In the genomic region with DNA sequence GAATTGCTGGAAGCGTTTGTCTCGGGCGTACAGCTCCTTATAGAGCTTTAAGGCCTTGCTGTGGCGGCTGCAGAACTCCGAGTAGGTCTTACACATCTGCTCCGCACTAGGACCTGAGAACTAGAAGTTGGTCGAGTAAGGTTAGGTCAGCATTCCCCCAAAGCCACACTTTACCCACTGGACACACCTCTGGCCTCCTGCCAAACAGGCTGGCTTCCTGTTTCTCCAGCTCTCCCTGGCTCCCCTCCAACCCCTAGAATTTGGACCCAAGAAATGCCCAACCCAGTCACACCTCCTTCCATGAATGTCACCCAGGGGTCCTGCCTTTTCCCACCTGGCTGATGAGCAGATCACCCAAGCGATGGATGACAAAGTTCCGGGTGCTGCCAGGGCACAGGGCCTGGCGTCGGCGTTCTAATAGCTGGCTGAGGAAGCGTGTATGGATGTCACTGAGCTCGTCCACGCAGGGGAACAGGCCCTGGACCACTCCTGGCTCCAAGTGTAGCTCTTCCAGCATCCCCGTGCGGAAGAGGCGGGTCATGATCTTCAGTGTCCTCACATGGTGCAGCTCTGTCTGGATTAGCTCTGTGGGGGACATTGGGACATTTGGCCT, we compare ENCODE assay signal across 11 cellular contexts. TPM values are rescaled to one million over a fixed set of nuclear protein-coding genes. Genes with fewer than 3 reads are reported as not detected.
DNase-seq lines count a peak whose midpoint lies in the region; ATAC-seq, FAIRE-seq and TF ChIP-seq lines count a peak whose summit lies in the region.
"Had no signal": no experiment of that assay in that cellular context is flagged by ENCODE, and none has a peak within 500 bp of the region (broad histone marks: within the 10 kb centered on the region; RNA-seq: fewer than 3 reads in every experiment).

No MANE protein-coding gene starts in this region.

- TF ChIP-seq EP300 in upper lobe of left lung (IDR thresholded peaks at IDR 0.05) (no peak), HepG2 (IDR thresholded peaks at IDR 0.05; ENCODE audit: low read depth in 2 of 2, low read length in 2 of 2) (no peak), HepG2 (CRISPR knock-in tag; IDR thresholded peaks at IDR 0.05; ENCODE audit: borderline replicate concordance) (no peak)

- CTCF ChIA-PET in activated CD8-positive, alpha-beta memory T cell treated with anti-CD3 and anti-CD28 coated beads, Interleukin-2, amount 10 ng/mL, durations not matched to agents 7 days and 5 days (lab: Charles Lee), result interaction anchor here (0.5 to 4.3 kb wide), 7 partner anchors 10 to 53 kb away, joined by 3 to 14 read pairs (median 6); a partner anchor contains a TSS
- CTCF ChIA-PET in HepG2 (lab: Yijun Ruan, JAX; ENCODE audit: low intra/inter-chr PET ratio, low total read pairs), result no interaction called here

- no TSS peak for BruUV-seq in HepG2 (replicated peaks; lab: Mats Ljungman, UMichigan)

- no peak for DNase-seq in activated CD8-positive, alpha-beta memory T cell treated with anti-CD3 and anti-CD28 coated beads, Interleukin-2, amount 10 ng/mL, durations not matched to agents 7 days and 5 days
- no peak for DNase-seq in activated CD8-positive, alpha-beta memory T cell treated with anti-CD3 and anti-CD28 coated beads, Interleukin-2, amount 50 U/mL, for 4 hours
- DNase-seq in cerebellar cortex (ENCODE audit: low spot score) (peak; percentile 28), left lobe of liver (ENCODE audit: low spot score) (no peak), upper lobe of left lung (peak in 1 of 2 donors; percentile 66), HepG2 (ENCODE audit: low spot score) (no peak)
- DNase-seq: effector CD4-positive, alpha-beta T cell had no signal

- H3K27ac ChIP-seq in upper lobe of left lung (peak overlapping the region; percentile 57 to 76 (median 72)), HepG2 (ENCODE audit: extremely low read length, insufficient read depth, low read length) (no peak overlapping the region)

- peak overlapping the region; percentile 47 for H3K27ac Mint-ChIP-seq in activated CD8-positive, alpha-beta memory T cell treated with anti-CD3 and anti-CD28 coated beads, Interleukin-2, amount 10 ng/mL, durations not matched to agents 7 days and 5 days

- H2AFZ ChIP-seq in HepG2 (ENCODE audit: low read length), result no peak overlapping the region

- no peak overlapping the region for H3K4me3 Mint-ChIP-seq in activated CD8-positive, alpha-beta memory T cell treated with anti-CD3 and anti-CD28 coated beads, Interleukin-2, amount 10 ng/mL, durations not matched to agents 7 days and 5 days

- no peak overlapping the region for H3K9ac ChIP-seq in HepG2 (ENCODE audit: insufficient read depth, low read depth, low read length)

- no peak for TF ChIP-seq RAD21 in HepG2 (CRISPR knock-in tag; IDR thresholded peaks at IDR 0.05)

- POLR2A ChIA-PET in HepG2 (lab: Yijun Ruan, JAX), result interaction anchor here (2.9 kb wide), 1 partner anchor 18 kb away, joined by 17 read pairs; no protein-coding TSS in a partner anchor

- in situ Hi-C loops in HepG2 (cut with HindIII; ENCODE audit: extremely low pct_ligation_motif_present, low pct_unique_long_range_greater_than_20kb), result no loop called here

- peaks cover 55% of the 10 kb centered on the region for H3K36me3 Mint-ChIP-seq in activated CD8-positive, alpha-beta memory T cell treated with anti-CD3 and anti-CD28 coated beads, Interleukin-2, amount 10 ng/mL, durations not matched to agents 7 days and 5 days

- H3K36me3 ChIP-seq in upper lobe of left lung (peaks cover 56 to 95% (median 92%) of the 10 kb centered on the region in 4 donors), HepG2 (replicated peaks in 1 of 2; ENCODE audit: control insufficient read depth in 1 of 2, insufficient read depth in 2 of 2, low read length in 2 of 2) (peaks cover 38 to 71% of the 10 kb centered on the region in 2 experiments)

- no peaks in the 10 kb centered on the region for H3K27me3 Mint-ChIP-seq in activated CD8-positive, alpha-beta memory T cell treated with anti-CD3 and anti-CD28 coated beads, Interleukin-2, amount 10 ng/mL, durations not matched to agents 7 days and 5 days

- H3K4me1 Mint-ChIP-seq in activated CD8-positive, alpha-beta memory T cell treated with anti-CD3 and anti-CD28 coated beads, Interleukin-2, amount 10 ng/mL, durations not matched to agents 7 days and 5 days, result peaks cover 32% of the 10 kb centered on the region

- H3K4me1 ChIP-seq in upper lobe of left lung (peaks cover 39 to 48% (median 45%) of the 10 kb centered on the region in 4 donors), HepG2 (ENCODE audit: insufficient read depth, low read length) (peaks cover 19% of the 10 kb centered on the region)

- no peak overlapping the region for H3K4me2 ChIP-seq in HepG2 (ENCODE audit: low read depth, low read length)

- FAIRE-seq in HepG2 (lab: Jason Lieb, UNC), result no peak
- FAIRE-seq: A204.1 had no signal

- WGBS in upper lobe of left lung, 2 donors, result 65 to 69% methylated on average over 18 of the region's 18 CpGs
- 100% methylated on average over 8 of the region's 18 CpGs for WGBS in HepG2 (ENCODE audit: low lambda C conversion rate)

- H4K20me1 ChIP-seq in HepG2 (ENCODE audit: insufficient read depth, low read length), result no peaks in the 10 kb centered on the region; the same call in 1 of the 2 replicates

- no peak overlapping the region for H3K4me3 ChIP-seq in upper lobe of left lung
- no peak overlapping the region for H3K4me3 ChIP-seq in HepG2 (replicated peaks in 1 of 3; ENCODE audit: insufficient read depth in 1 of 3, low read depth in 2 of 3, low read length in 3 of 3)

- TF ChIP-seq CTCF in upper lobe of left lung (IDR thresholded peaks at IDR 0.05) (no peak), HepG2 (CRISPR knock-in tag; IDR thresholded peaks at IDR 0.05) (no peak)

- intact Hi-C loops in HepG2 (cut with micrococcal nuclease; ENCODE audit: unreplicated experiment), result no loop called here

- no peak for TF ChIP-seq POLR2A in upper lobe of left lung (IDR thresholded peaks at IDR 0.05)
- no peak for TF ChIP-seq POLR2A in HepG2 (IDR thresholded peaks at IDR 0.05; ENCODE audit: insufficient read depth in 1 of 2, low read depth in 2 of 2, low read length in 2 of 2)

- H3K79me2 ChIP-seq in HepG2 (ENCODE audit: insufficient read depth, low read length), result no peaks in the 10 kb centered on the region

- H3K9me3 Mint-ChIP-seq in activated CD8-positive, alpha-beta memory T cell treated with anti-CD3 and anti-CD28 coated beads, Interleukin-2, amount 10 ng/mL, durations not matched to agents 7 days and 5 days (ENCODE audit: low read depth), result no peaks in the 10 kb centered on the region

- H3K27me3 ChIP-seq in upper lobe of left lung, result no peaks in the 10 kb centered on the region
- H3K27me3 ChIP-seq in HepG2 (ENCODE audit: control insufficient read depth in 1 of 2, insufficient read depth in 2 of 2, low read length in 2 of 2), result no peaks in the 10 kb centered on the region

- H3K9me3 ChIP-seq in upper lobe of left lung, result no peaks in the 10 kb centered on the region
- H3K9me3 ChIP-seq in HepG2 (ENCODE audit: low read length), result no peaks in the 10 kb centered on the region

- ATAC-seq in activated CD8-positive, alpha-beta memory T cell treated with anti-CD3 and anti-CD28 coated beads, Interleukin-2, amount 10 ng/mL, durations not matched to agents 7 days and 5 days, result no peak
- ATAC-seq in left lobe of liver (peak; percentile 20), upper lobe of left lung (ENCODE audit: low FRiP score in 2 of 2) (peak; percentile 19 to 25), GM21723 (IDR thresholded peaks at IDR 0.05; ENCODE audit: unreplicated experiment) (no peak), HepG2 (no peak), HG03039 (IDR thresholded peaks at IDR 0.05; ENCODE audit: unreplicated experiment) (no peak)

RNA-seq across cellular contexts. Expression of a gene that starts 15.6 kb away (rescaled TPM):
- total RNA-seq in activated CD8-positive, alpha-beta memory T cell treated with anti-CD3 and anti-CD28 coated beads, Interleukin-2, amount 10 ng/mL, durations not matched to agents 7 days and 5 days, result 100 to 1,000 TPM; 159 to 161 TPM
- 6.5 TPM for total RNA-seq in left lobe of liver
- total RNA-seq in upper lobe of left lung, result 100 to 1,000 TPM; 198 to 969 (median 229) TPM
- 15.0 and 16.1 TPM in 2 replicates for total RNA-seq in HepG2 (2016; rRNA removed; fragmentation: Illumina TruSeq; extraction: Trizol)
- total RNA-seq in HepG2 (2016; cell fraction: cytosol; rRNA removed; fragmentation: Illumina TruSeq; extraction: Trizol; ENCODE audit: low read depth), result 7.7 and 8.4 TPM in 2 replicates
- total RNA-seq in HepG2 (2016; cell fraction: insoluble cytoplasmic fraction; rRNA removed; fragmentation: Illumina TruSeq; extraction: Trizol), result 12.9 and 18.6 TPM in 2 replicates
- total RNA-seq in HepG2 (2016; cell fraction: membrane; rRNA removed; fragmentation: Illumina TruSeq; extraction: Trizol), result 10.3 and 11.1 TPM in 2 replicates
- total RNA-seq in HepG2 (2016; cell fraction: nucleus; rRNA removed; fragmentation: Illumina TruSeq; extraction: Trizol), result 13.2 and 15.5 TPM in 2 replicates
- polyA plus RNA-seq in HepG2 (2011; rRNA removed), result 32.1 and 33.1 TPM in 2 replicates
- polyA plus RNA-seq in HepG2 (2011; cell fraction: cytosol; rRNA removed), result 15.2 and 17.5 TPM in 2 replicates
- polyA plus RNA-seq in HepG2 (2011; cell fraction: nucleus; rRNA removed), result 104 and 108 TPM in 2 replicates
- polyA plus RNA-seq in HepG2 (2012), result 28.0 and 37.8 TPM in 2 replicates
- 1.9 and 2.0 TPM in 2 replicates for polyA plus RNA-seq in HepG2 (2016; cell fraction: cytosol; fragmentation: Illumina TruSeq; extraction: Trizol; ENCODE audit: low read depth)
- polyA plus RNA-seq in HepG2 (2016; cell fraction: insoluble cytoplasmic fraction; fragmentation: Illumina TruSeq; extraction: Trizol; ENCODE audit: low read depth), result 13.1 and 13.4 TPM in 2 replicates
- polyA plus RNA-seq in HepG2 (2016; cell fraction: membrane; fragmentation: Illumina TruSeq; extraction: Trizol; ENCODE audit: low read depth), result 3.6 and 3.8 TPM in 2 replicates
- polyA plus RNA-seq in HepG2 (2016; cell fraction: nucleus; fragmentation: Illumina TruSeq; extraction: Trizol; ENCODE audit: insufficient read depth, low read depth), result 34.1 and 35.2 TPM in 2 replicates
- 54.1 and 96.8 TPM in 2 replicates for polyA minus RNA-seq in HepG2 (2011; rRNA and poly(A)+ RNA removed; ENCODE audit: low replicate concordance)
- polyA minus RNA-seq in HepG2 (2011; cell fraction: cytosol; rRNA and poly(A)+ RNA removed), result 17.6 and 19.9 TPM in 2 replicates
- 50.0 and 65.8 TPM in 2 replicates for polyA minus RNA-seq in HepG2 (2011; cell fraction: nucleus; rRNA and poly(A)+ RNA removed)

RNA-seq across cellular contexts. Expression of a gene that starts 21.3 kb away (rescaled TPM):
- total RNA-seq in activated CD8-positive, alpha-beta memory T cell treated with anti-CD3 and anti-CD28 coated beads, Interleukin-2, amount 10 ng/mL, durations not matched to agents 7 days and 5 days, result not detected
- total RNA-seq in left lobe of liver (not detected), upper lobe of left lung (not detected), HepG2 (2016; rRNA removed; fragmentation: Illumina TruSeq; extraction: Trizol) (0.38 TPM in 1 of 2 replicates, not detected in the other)
- total RNA-seq in HepG2 (2016; cell fraction: cytosol; rRNA removed; fragmentation: Illumina TruSeq; extraction: Trizol; ENCODE audit: low read depth), result not detected in 2 replicates
- 0.25 and 0.28 TPM in 2 replicates for total RNA-seq in HepG2 (2016; cell fraction: insoluble cytoplasmic fraction; rRNA removed; fragmentation: Illumina TruSeq; extraction: Trizol)
- not detected in 2 replicates for total RNA-seq in HepG2 (2016; cell fraction: membrane; rRNA removed; fragmentation: Illumina TruSeq; extraction: Trizol)
- total RNA-seq in HepG2 (2016; cell fraction: nucleus; rRNA removed; fragmentation: Illumina TruSeq; extraction: Trizol), result 0.31 TPM in 1 of 2 replicates, not detected in the other
- polyA plus RNA-seq in HepG2 (2011; rRNA removed), result 1.4 and 1.9 TPM in 2 replicates
- 1.3 and 2.1 TPM in 2 replicates for polyA plus RNA-seq in HepG2 (2011; cell fraction: cytosol; rRNA removed)
- polyA plus RNA-seq in HepG2 (2011; cell fraction: nucleus; rRNA removed), result 0.42 and 0.48 TPM in 2 replicates
- 0.48 and 0.72 TPM in 2 replicates for polyA plus RNA-seq in HepG2 (2012)
- polyA plus RNA-seq in HepG2 (2016; cell fraction: cytosol; fragmentation: Illumina TruSeq; extraction: Trizol; ENCODE audit: low read depth), result 0.08 TPM in 1 of 2 replicates, not detected in the other
- polyA plus RNA-seq in HepG2 (2016; cell fraction: insoluble cytoplasmic fraction; fragmentation: Illumina TruSeq; extraction: Trizol; ENCODE audit: low read depth), result not detected in 2 replicates
- polyA plus RNA-seq in HepG2 (2016; cell fraction: membrane; fragmentation: Illumina TruSeq; extraction: Trizol; ENCODE audit: low read depth), result not detected in 2 replicates
- polyA plus RNA-seq in HepG2 (2016; cell fraction: nucleus; fragmentation: Illumina TruSeq; extraction: Trizol; ENCODE audit: insufficient read depth, low read depth), result 0.64 and 0.79 TPM in 2 replicates
- 1.4 and 2.7 TPM in 2 replicates for polyA minus RNA-seq in HepG2 (2011; rRNA and poly(A)+ RNA removed; ENCODE audit: low replicate concordance)
- 0.49 TPM in 1 of 2 replicates, not detected in the other for polyA minus RNA-seq in HepG2 (2011; cell fraction: cytosol; rRNA and poly(A)+ RNA removed)
- polyA minus RNA-seq in HepG2 (2011; cell fraction: nucleus; rRNA and poly(A)+ RNA removed), result 0.39 and 1.1 TPM in 2 replicates
- total RNA-seq: activated CD8-positive, alpha-beta memory T cell treated with anti-CD3 and anti-CD28 coated beads for 36 hours had no signal

RNA-seq across cellular contexts. Expression of a gene that starts 28.5 kb away (rescaled TPM):
- 10 to 100 TPM; 80.2 to 99.4 TPM for total RNA-seq in activated CD8-positive, alpha-beta memory T cell treated with anti-CD3 and anti-CD28 coated beads, Interleukin-2, amount 10 ng/mL, durations not matched to agents 7 days and 5 days
- 18.5 TPM for total RNA-seq in left lobe of liver
- total RNA-seq in upper lobe of left lung, result 100 to 1,000 TPM in 1 of 6 donors, 10 to 100 TPM in 5; 30.4 to 105 (median 37.6) TPM
- 15.9 and 33.5 TPM in 2 replicates for total RNA-seq in HepG2 (2016; rRNA removed; fragmentation: Illumina TruSeq; extraction: Trizol)
- total RNA-seq in HepG2 (2016; cell fraction: cytosol; rRNA removed; fragmentation: Illumina TruSeq; extraction: Trizol; ENCODE audit: low read depth), result 17.8 and 22.2 TPM in 2 replicates
- total RNA-seq in HepG2 (2016; cell fraction: insoluble cytoplasmic fraction; rRNA removed; fragmentation: Illumina TruSeq; extraction: Trizol), result 17.1 and 30.7 TPM in 2 replicates
- 16.0 and 18.2 TPM in 2 replicates for total RNA-seq in HepG2 (2016; cell fraction: membrane; rRNA removed; fragmentation: Illumina TruSeq; extraction: Trizol)
- 51.8 and 57.5 TPM in 2 replicates for total RNA-seq in HepG2 (2016; cell fraction: nucleus; rRNA removed; fragmentation: Illumina TruSeq; extraction: Trizol)
- polyA plus RNA-seq in HepG2 (2011; rRNA removed), result 74.5 and 92.0 TPM in 2 replicates
- polyA plus RNA-seq in HepG2 (2011; cell fraction: cytosol; rRNA removed), result 35.4 and 38.7 TPM in 2 replicates
- 126 and 134 TPM in 2 replicates for polyA plus RNA-seq in HepG2 (2011; cell fraction: nucleus; rRNA removed)
- 37.2 and 38.4 TPM in 2 replicates for polyA plus RNA-seq in HepG2 (2012)
- 2.1 and 2.5 TPM in 2 replicates for polyA plus RNA-seq in HepG2 (2016; cell fraction: cytosol; fragmentation: Illumina TruSeq; extraction: Trizol; ENCODE audit: low read depth)
- 14.7 and 16.3 TPM in 2 replicates for polyA plus RNA-seq in HepG2 (2016; cell fraction: insoluble cytoplasmic fraction; fragmentation: Illumina TruSeq; extraction: Trizol; ENCODE audit: low read depth)
- polyA plus RNA-seq in HepG2 (2016; cell fraction: membrane; fragmentation: Illumina TruSeq; extraction: Trizol; ENCODE audit: low read depth), result 4.2 and 4.7 TPM in 2 replicates
- 113 and 121 TPM in 2 replicates for polyA plus RNA-seq in HepG2 (2016; cell fraction: nucleus; fragmentation: Illumina TruSeq; extraction: Trizol; ENCODE audit: insufficient read depth, low read depth)
- 83.9 and 155 TPM in 2 replicates for polyA minus RNA-seq in HepG2 (2011; rRNA and poly(A)+ RNA removed; ENCODE audit: low replicate concordance)
- 19.6 and 24.9 TPM in 2 replicates for polyA minus RNA-seq in HepG2 (2011; cell fraction: cytosol; rRNA and poly(A)+ RNA removed)
- 113 and 148 TPM in 2 replicates for polyA minus RNA-seq in HepG2 (2011; cell fraction: nucleus; rRNA and poly(A)+ RNA removed)

RNA-seq across cellular contexts. Expression of a gene that starts 51.6 kb away (rescaled TPM):
- total RNA-seq in activated CD8-positive, alpha-beta memory T cell treated with anti-CD3 and anti-CD28 coated beads, Interleukin-2, amount 10 ng/mL, durations not matched to agents 7 days and 5 days, result 10 to 100 TPM; 24.0 to 24.7 TPM
- total RNA-seq in left lobe of liver (7.2 TPM), upper lobe of left lung (10 to 100 TPM; 26.3 to 67.1 (median 45.1) TPM), HepG2 (2016; rRNA removed; fragmentation: Illumina TruSeq; extraction: Trizol) (12.2 and 15.9 TPM in 2 replicates)
- total RNA-seq in HepG2 (2016; cell fraction: cytosol; rRNA removed; fragmentation: Illumina TruSeq; extraction: Trizol; ENCODE audit: low read depth), result 1.8 and 2.7 TPM in 2 replicates
- 12.0 and 18.3 TPM in 2 replicates for total RNA-seq in HepG2 (2016; cell fraction: insoluble cytoplasmic fraction; rRNA removed; fragmentation: Illumina TruSeq; extraction: Trizol)
- total RNA-seq in HepG2 (2016; cell fraction: membrane; rRNA removed; fragmentation: Illumina TruSeq; extraction: Trizol), result 3.7 and 5.0 TPM in 2 replicates
- 5.1 and 6.9 TPM in 2 replicates for total RNA-seq in HepG2 (2016; cell fraction: nucleus; rRNA removed; fragmentation: Illumina TruSeq; extraction: Trizol)
- polyA plus RNA-seq in HepG2 (2011; rRNA removed), result 29.3 and 32.2 TPM in 2 replicates
- polyA plus RNA-seq in HepG2 (2011; cell fraction: cytosol; rRNA removed), result 27.0 and 36.8 TPM in 2 replicates
- polyA plus RNA-seq in HepG2 (2011; cell fraction: nucleus; rRNA removed), result 10.2 and 15.6 TPM in 2 replicates
- 14.8 and 19.9 TPM in 2 replicates for polyA plus RNA-seq in HepG2 (2012)
- polyA plus RNA-seq in HepG2 (2016; cell fraction: cytosol; fragmentation: Illumina TruSeq; extraction: Trizol; ENCODE audit: low read depth), result 1.3 and 1.4 TPM in 2 replicates
- polyA plus RNA-seq in HepG2 (2016; cell fraction: insoluble cytoplasmic fraction; fragmentation: Illumina TruSeq; extraction: Trizol; ENCODE audit: low read depth), result 12.1 and 13.9 TPM in 2 replicates
- 1.8 and 2.0 TPM in 2 replicates for polyA plus RNA-seq in HepG2 (2016; cell fraction: membrane; fragmentation: Illumina TruSeq; extraction: Trizol; ENCODE audit: low read depth)
- polyA plus RNA-seq in HepG2 (2016; cell fraction: nucleus; fragmentation: Illumina TruSeq; extraction: Trizol; ENCODE audit: insufficient read depth, low read depth), result 13.6 and 15.1 TPM in 2 replicates
- 23.7 and 26.0 TPM in 2 replicates for polyA minus RNA-seq in HepG2 (2011; rRNA and poly(A)+ RNA removed; ENCODE audit: low replicate concordance)
- 16.1 and 17.4 TPM in 2 replicates for polyA minus RNA-seq in HepG2 (2011; cell fraction: cytosol; rRNA and poly(A)+ RNA removed)
- 11.6 and 20.5 TPM in 2 replicates for polyA minus RNA-seq in HepG2 (2011; cell fraction: nucleus; rRNA and poly(A)+ RNA removed)

RNA-seq across cellular contexts. Expression of a gene that starts 58.0 kb away (rescaled TPM):
- 100 to 1,000 TPM; 185 to 200 TPM for total RNA-seq in activated CD8-positive, alpha-beta memory T cell treated with anti-CD3 and anti-CD28 coated beads, Interleukin-2, amount 10 ng/mL, durations not matched to agents 7 days and 5 days
- 95.6 TPM for total RNA-seq in left lobe of liver
- 100 to 1,000 TPM in 5 of 6 donors, 10 to 100 TPM in 1; 66.0 to 395 (median 228) TPM for total RNA-seq in upper lobe of left lung
- total RNA-seq in HepG2 (2016; rRNA removed; fragmentation: Illumina TruSeq; extraction: Trizol), result 150 and 284 TPM in 2 replicates
- 92.7 and 103 TPM in 2 replicates for total RNA-seq in HepG2 (2016; cell fraction: cytosol; rRNA removed; fragmentation: Illumina TruSeq; extraction: Trizol; ENCODE audit: low read depth)
- total RNA-seq in HepG2 (2016; cell fraction: insoluble cytoplasmic fraction; rRNA removed; fragmentation: Illumina TruSeq; extraction: Trizol), result 138 and 293 TPM in 2 replicates
- total RNA-seq in HepG2 (2016; cell fraction: membrane; rRNA removed; fragmentation: Illumina TruSeq; extraction: Trizol), result 147 and 165 TPM in 2 replicates
- 188 and 211 TPM in 2 replicates for total RNA-seq in HepG2 (2016; cell fraction: nucleus; rRNA removed; fragmentation: Illumina TruSeq; extraction: Trizol)
- polyA plus RNA-seq in HepG2 (2011; rRNA removed), result 442 and 461 TPM in 2 replicates
- 664 and 870 TPM in 2 replicates for polyA plus RNA-seq in HepG2 (2011; cell fraction: cytosol; rRNA removed)
- 174 and 212 TPM in 2 replicates for polyA plus RNA-seq in HepG2 (2011; cell fraction: nucleus; rRNA removed)
- polyA plus RNA-seq in HepG2 (2012), result 199 and 208 TPM in 2 replicates
- 105 and 112 TPM in 2 replicates for polyA plus RNA-seq in HepG2 (2016; cell fraction: cytosol; fragmentation: Illumina TruSeq; extraction: Trizol; ENCODE audit: low read depth)
- 153 and 154 TPM in 2 replicates for polyA plus RNA-seq in HepG2 (2016; cell fraction: insoluble cytoplasmic fraction; fragmentation: Illumina TruSeq; extraction: Trizol; ENCODE audit: low read depth)
- 145 and 154 TPM in 2 replicates for polyA plus RNA-seq in HepG2 (2016; cell fraction: membrane; fragmentation: Illumina TruSeq; extraction: Trizol; ENCODE audit: low read depth)
- 326 and 354 TPM in 2 replicates for polyA plus RNA-seq in HepG2 (2016; cell fraction: nucleus; fragmentation: Illumina TruSeq; extraction: Trizol; ENCODE audit: insufficient read depth, low read depth)
- 359 and 489 TPM in 2 replicates for polyA minus RNA-seq in HepG2 (2011; rRNA and poly(A)+ RNA removed; ENCODE audit: low replicate concordance)
- 105 and 115 TPM in 2 replicates for polyA minus RNA-seq in HepG2 (2011; cell fraction: cytosol; rRNA and poly(A)+ RNA removed)
- polyA minus RNA-seq in HepG2 (2011; cell fraction: nucleus; rRNA and poly(A)+ RNA removed), result 44.5 and 56.7 TPM in 2 replicates

Comparison
In these comparisons a context has a peak if more than half of its experiments do, and no peak if none do; other contexts are left out.
1. ATAC-seq: peak in left lobe of liver (single experiment) and upper lobe of left lung (2 of 2); none in activated CD8-positive, alpha-beta memory T cell treated with anti-CD3 and anti-CD28 coated beads, Interleukin-2, amount 10 ng/mL, durations not matched to agents 7 days and 5 days (single experiment), GM21723 (single experiment), HepG2 (single experiment) and HG03039 (single experiment).